ENCODE assay signal across 1 cellular context in genomic region chr5:31366941-31367340, GRCh38.
TF ChIP-seq lines count a peak whose summit lies in the region.

No MANE protein-coding gene starts in this region.

TF ChIP-seq in SK-N-SH, 30 proteins besides CTCF, POLR2A, EP300 and RAD21 (continued from another document):
- no peak for TF ChIP-seq ZBTB33 (IDR thresholded peaks at IDR 0.05; ENCODE audit: borderline replicate concordance, low read depth)
- no peak for TF ChIP-seq CHD2 (IDR thresholded peaks at IDR 0.05; ENCODE audit: low read length, partially characterized antibody)
- TF ChIP-seq TEAD4 (IDR thresholded peaks at IDR 0.05; ENCODE audit: borderline replicate concordance, insufficient read depth) = peak; percentile 51; the same call in 1 of the 2 replicates
- TF ChIP-seq MAX (IDR thresholded peaks at IDR 0.05; ENCODE audit: low read depth) = peak; percentile 66
- TF ChIP-seq FOSL2 (IDR thresholded peaks at IDR 0.05; ENCODE audit: borderline replicate concordance, low read depth) = peak; percentile 69
- TF ChIP-seq FOXJ3 (CRISPR knock-in tag; IDR thresholded peaks at IDR 0.05) = no peak
- TF ChIP-seq NFIC (IDR thresholded peaks at IDR 0.05; ENCODE audit: borderline replicate concordance) = peak; percentile 76
